Comparison of ENCODE assay signal across 1 cellular context in the genomic region with DNA sequence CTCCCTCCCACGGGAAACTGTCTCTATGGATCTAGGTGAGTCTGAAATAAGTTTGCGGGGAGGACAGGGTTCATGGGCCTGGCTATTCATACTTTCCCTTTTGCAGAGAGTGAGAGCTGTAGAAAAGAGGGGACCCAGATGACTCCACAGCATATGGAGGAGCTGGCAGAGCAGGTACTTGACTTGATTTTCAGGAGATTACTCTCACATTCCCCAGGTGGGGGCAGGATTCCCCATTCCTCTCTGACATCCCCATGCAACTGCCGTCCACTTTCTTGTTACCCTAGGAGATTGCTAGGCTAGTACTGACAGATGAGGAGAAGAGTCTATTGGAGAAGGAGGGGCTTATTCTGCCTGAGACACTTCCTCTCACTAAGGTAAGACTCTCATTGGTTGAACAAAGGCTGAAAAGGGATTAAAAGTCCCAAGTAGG.
A peak's percentile ranks its signal among the peaks of the same experiment; 100 is the strongest.
TF ChIP-seq lines count a peak whose summit lies in the region.

No MANE protein-coding gene starts in this region.

TF ChIP-seq in HEK293, 187 proteins besides CTCF, POLR2A, EP300 and RAD21 (continued from another document):
- TF ChIP-seq, protein P1, sequence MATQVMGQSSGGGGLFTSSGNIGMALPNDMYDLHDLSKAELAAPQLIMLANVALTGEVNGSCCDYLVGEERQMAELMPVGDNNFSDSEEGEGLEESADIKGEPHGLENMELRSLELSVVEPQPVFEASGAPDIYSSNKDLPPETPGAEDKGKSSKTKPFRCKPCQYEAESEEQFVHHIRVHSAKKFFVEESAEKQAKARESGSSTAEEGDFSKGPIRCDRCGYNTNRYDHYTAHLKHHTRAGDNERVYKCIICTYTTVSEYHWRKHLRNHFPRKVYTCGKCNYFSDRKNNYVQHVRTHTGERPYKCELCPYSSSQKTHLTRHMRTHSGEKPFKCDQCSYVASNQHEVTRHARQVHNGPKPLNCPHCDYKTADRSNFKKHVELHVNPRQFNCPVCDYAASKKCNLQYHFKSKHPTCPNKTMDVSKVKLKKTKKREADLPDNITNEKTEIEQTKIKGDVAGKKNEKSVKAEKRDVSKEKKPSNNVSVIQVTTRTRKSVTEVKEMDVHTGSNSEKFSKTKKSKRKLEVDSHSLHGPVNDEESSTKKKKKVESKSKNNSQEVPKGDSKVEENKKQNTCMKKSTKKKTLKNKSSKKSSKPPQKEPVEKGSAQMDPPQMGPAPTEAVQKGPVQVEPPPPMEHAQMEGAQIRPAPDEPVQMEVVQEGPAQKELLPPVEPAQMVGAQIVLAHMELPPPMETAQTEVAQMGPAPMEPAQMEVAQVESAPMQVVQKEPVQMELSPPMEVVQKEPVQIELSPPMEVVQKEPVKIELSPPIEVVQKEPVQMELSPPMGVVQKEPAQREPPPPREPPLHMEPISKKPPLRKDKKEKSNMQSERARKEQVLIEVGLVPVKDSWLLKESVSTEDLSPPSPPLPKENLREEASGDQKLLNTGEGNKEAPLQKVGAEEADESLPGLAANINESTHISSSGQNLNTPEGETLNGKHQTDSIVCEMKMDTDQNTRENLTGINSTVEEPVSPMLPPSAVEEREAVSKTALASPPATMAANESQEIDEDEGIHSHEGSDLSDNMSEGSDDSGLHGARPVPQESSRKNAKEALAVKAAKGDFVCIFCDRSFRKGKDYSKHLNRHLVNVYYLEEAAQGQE (tag by site-specific recombination; IDR thresholded peaks at IDR 0.05), result no peak
- TF ChIP-seq ZNF394 (tag by site-specific recombination; IDR thresholded peaks at IDR 0.05; ENCODE audit: borderline replicate concordance) (peak; percentile 65; the same call in 1 of the 2 replicates), PRDM1 (tag by site-specific recombination; IDR thresholded peaks at IDR 0.05) (peak; percentile 93), YY2 (tag by site-specific recombination; IDR thresholded peaks at IDR 0.05) (no peak), HOXC10 (CRISPR knock-in tag; IDR thresholded peaks at IDR 0.05) (no peak), ZSCAN16 (tag by site-specific recombination; IDR thresholded peaks at IDR 0.05) (no peak), SCRT2 (tag by site-specific recombination; IDR thresholded peaks at IDR 0.05) (peak; percentile 53; the same call in 1 of the 2 replicates)
- TF ChIP-seq, protein P2, sequence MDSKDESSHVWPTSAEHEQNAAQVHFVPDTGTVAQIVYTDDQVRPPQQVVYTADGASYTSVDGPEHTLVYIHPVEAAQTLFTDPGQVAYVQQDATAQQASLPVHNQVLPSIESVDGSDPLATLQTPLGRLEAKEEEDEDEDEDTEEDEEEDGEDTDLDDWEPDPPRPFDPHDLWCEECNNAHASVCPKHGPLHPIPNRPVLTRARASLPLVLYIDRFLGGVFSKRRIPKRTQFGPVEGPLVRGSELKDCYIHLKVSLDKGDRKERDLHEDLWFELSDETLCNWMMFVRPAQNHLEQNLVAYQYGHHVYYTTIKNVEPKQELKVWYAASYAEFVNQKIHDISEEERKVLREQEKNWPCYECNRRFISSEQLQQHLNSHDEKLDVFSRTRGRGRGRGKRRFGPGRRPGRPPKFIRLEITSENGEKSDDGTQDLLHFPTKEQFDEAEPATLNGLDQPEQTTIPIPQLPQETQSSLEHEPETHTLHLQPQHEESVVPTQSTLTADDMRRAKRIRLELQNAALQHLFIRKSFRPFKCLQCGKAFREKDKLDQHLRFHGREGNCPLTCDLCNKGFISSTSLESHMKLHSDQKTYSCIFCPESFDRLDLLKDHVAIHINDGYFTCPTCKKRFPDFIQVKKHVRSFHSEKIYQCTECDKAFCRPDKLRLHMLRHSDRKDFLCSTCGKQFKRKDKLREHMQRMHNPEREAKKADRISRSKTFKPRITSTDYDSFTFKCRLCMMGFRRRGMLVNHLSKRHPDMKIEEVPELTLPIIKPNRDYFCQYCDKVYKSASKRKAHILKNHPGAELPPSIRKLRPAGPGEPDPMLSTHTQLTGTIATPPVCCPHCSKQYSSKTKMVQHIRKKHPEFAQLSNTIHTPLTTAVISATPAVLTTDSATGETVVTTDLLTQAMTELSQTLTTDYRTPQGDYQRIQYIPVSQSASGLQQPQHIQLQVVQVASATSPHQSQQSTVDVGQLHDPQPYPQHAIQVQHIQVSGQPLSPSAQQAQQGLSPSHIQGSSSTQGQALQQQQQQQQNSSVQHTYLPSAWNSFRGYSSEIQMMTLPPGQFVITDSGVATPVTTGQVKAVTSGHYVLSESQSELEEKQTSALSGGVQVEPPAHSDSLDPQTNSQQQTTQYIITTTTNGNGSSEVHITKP (tag by site-specific recombination; IDR thresholded peaks at IDR 0.05), result peak; percentile 65
